24 cellular contexts compared by ENCODE assay signal in the genomic region with DNA sequence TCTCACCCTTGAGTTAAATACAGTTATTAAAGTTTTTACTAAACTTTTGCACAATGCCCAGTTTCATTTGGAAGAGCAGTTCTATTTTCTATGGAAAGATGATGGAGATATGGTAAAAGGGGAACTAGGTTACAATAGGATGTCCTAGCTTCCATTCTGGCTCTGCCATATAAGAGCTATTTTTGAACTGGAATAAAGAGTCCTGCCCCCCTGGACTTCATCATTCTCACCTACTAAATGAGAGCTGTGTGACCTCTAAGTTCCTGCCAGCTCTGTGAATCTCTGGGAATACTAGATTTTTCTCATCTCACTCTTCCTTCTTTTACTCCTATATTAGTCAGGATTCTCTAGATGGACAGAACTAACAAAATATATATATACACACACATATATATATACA.
"Had no signal": no experiment of that assay in that cellular context is flagged by ENCODE, and none has a peak within 500 bp of the region (broad histone marks: within the 10 kb centered on the region; RNA-seq: fewer than 3 reads in every experiment).

No MANE protein-coding gene starts in this region.

- H3K27me3 ChIP-seq: colonic mucosa, esophagus squamous epithelium, gastrocnemius medialis, left lung had no signal

- H3K4me1 ChIP-seq: colonic mucosa, esophagus squamous epithelium, gastrocnemius medialis, left lung, lower lobe of right lung had no signal

- H3K27ac ChIP-seq: colonic mucosa, epithelial cell of prostate, esophagus squamous epithelium, gastrocnemius medialis, left lung, lower lobe of right lung had no signal

- DNase-seq: cerebellar nuclear complex; colonic mucosa; cortex of kidney; effector CD8-positive, alpha-beta T cell; effector memory CD8-positive, alpha-beta T cell; endodermal cell; erythroblast; esophagus squamous epithelium; foreskin fibroblast; foreskin melanocyte; gastrocnemius medialis; glutamatergic neuron; head of caudate nucleus; hippocampal formation; immature natural killer cell; islet precursor cell; kidney; kidney glomerular epithelial cell; left lung; lower lobe of right lung; mesenchymal stem cell; naive thymus-derived CD4-positive, alpha-beta T cell had no signal

- H3K9me3 ChIP-seq: colonic mucosa, esophagus squamous epithelium, gastrocnemius medialis, left lung, lower lobe of right lung had no signal

- H3K4me3 ChIP-seq: colonic mucosa, esophagus squamous epithelium, gastrocnemius medialis, left lung, lower lobe of right lung had no signal

- H3K36me3 ChIP-seq: colonic mucosa, esophagus squamous epithelium, gastrocnemius medialis, left lung, lower lobe of right lung had no signal

- ATAC-seq: effector memory CD8-positive, alpha-beta T cell; esophagus mucosa; gastrocnemius medialis; left lung; lower lobe of right lung; naive thymus-derived CD4-positive, alpha-beta T cell had no signal
